In genomic region chr7:157422279-157422678, GRCh38 we compare ENCODE assay signal across 2 cellular contexts.
TF ChIP-seq lines count a peak whose summit lies in the region.

No MANE protein-coding gene starts in this region.

TF ChIP-seq in HepG2, 621 proteins besides CTCF, POLR2A, EP300 and RAD21:
- TF ChIP-seq RFX3 (CRISPR knock-in tag; IDR thresholded peaks at IDR 0.05) (no peak), AGO2 (optimal IDR thresholded peaks at IDR 0.05; ENCODE audit: low read depth, low read length) (peak; percentile 41)

TF ChIP-seq in H1, 55 proteins besides CTCF, POLR2A, EP300 and RAD21:
- TF ChIP-seq PHF8 (conservative IDR thresholded peaks at IDR 0.05; ENCODE audit: low read depth, low read length) (no peak), USF2 (IDR thresholded peaks at IDR 0.05; ENCODE audit: low read length) (no peak)
TF ChIP-seq in H1: peak in this region for 0.
